16 cellular contexts compared by ENCODE assay signal in the genomic region with DNA sequence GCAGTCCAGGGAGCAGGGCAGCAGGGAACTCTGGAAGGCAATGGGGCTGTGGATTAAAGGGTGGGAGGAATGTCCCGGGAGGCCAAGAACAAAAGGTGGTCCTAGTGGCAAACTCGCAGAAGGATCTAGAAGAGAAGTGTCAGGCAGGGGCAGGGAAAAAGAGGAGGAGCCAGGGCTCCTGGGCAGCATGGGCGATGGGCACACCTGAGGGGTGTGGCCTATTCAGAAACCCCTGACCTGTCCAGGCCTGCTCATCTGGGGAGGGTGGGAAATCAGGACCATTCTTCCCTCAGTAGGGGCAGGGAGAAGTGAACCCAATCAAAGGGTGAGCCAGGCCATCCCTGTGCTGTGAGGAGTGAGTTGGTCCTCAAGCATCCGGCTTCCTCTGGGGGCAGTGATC.
A peak's percentile ranks its signal among the peaks of the same experiment; 100 is the strongest.
DNase-seq lines count a peak whose midpoint lies in the region; ATAC-seq, FAIRE-seq and TF ChIP-seq lines count a peak whose summit lies in the region.
"Had no signal": no experiment of that assay in that cellular context is flagged by ENCODE, and none has a peak within 500 bp of the region (broad histone marks: within the 10 kb centered on the region; RNA-seq: fewer than 3 reads in every experiment).

No MANE protein-coding gene starts in this region.

- H3K23me2 ChIP-seq in H9 (ENCODE audit: insufficient read length, low read depth, low read length, poor library complexity, severe bottlenecking): no peaks in the 10 kb centered on the region

- ATAC-seq in activated CD8-positive, alpha-beta memory T cell treated with anti-CD3 and anti-CD28 coated beads, Interleukin-2, amount 10 ng/mL, durations not matched to agents 7 days and 5 days: no peak
- no peak for ATAC-seq in HepG2
- ATAC-seq: GM12878 had no signal

- no peak overlapping the region for H3K27ac Mint-ChIP-seq in activated CD8-positive, alpha-beta memory T cell treated with anti-CD3 and anti-CD28 coated beads, Interleukin-2, amount 10 ng/mL, durations not matched to agents 7 days and 5 days
- no peak overlapping the region for H3K27ac Mint-ChIP-seq in H9
- H3K27ac Mint-ChIP-seq: CD4-positive, alpha-beta T cell; HFFc6 had no signal

- no peaks in the 10 kb centered on the region for H3K79me1 ChIP-seq in H9 (ENCODE audit: insufficient read depth, low read depth, low read length, poor library complexity, severe bottlenecking)

- TF ChIP-seq RAD21 in HepG2 (CRISPR knock-in tag; IDR thresholded peaks at IDR 0.05): no peak

- H3K4ac ChIP-seq in H9 (ENCODE audit: low read depth, low read length): no peak overlapping the region

- H3K27ac ChIP-seq in H9 (ENCODE audit: insufficient read length, low read depth, low read length): no peak overlapping the region
- H3K27ac ChIP-seq in HepG2 (ENCODE audit: extremely low read length, insufficient read depth, low read length): no peak overlapping the region

- peaks cover 2% of the 10 kb centered on the region for H3K4me1 Mint-ChIP-seq in activated CD8-positive, alpha-beta memory T cell treated with anti-CD3 and anti-CD28 coated beads, Interleukin-2, amount 10 ng/mL, durations not matched to agents 7 days and 5 days
- peaks cover 37 to 55% of the 10 kb centered on the region in 2 experiments for H3K4me1 Mint-ChIP-seq in H9

- H4K5ac ChIP-seq in H9 (ENCODE audit: insufficient read length, low read depth, low read length): no peak overlapping the region

- no peaks in the 10 kb centered on the region for H3K9me3 Mint-ChIP-seq in activated CD8-positive, alpha-beta memory T cell treated with anti-CD3 and anti-CD28 coated beads, Interleukin-2, amount 10 ng/mL, durations not matched to agents 7 days and 5 days (ENCODE audit: low read depth)
- no peaks in the 10 kb centered on the region for H3K9me3 Mint-ChIP-seq in H9
- H3K9me3 Mint-ChIP-seq: CD4-positive, alpha-beta T cell; HFFc6 had no signal

- H3T11ph ChIP-seq in H9 (ENCODE audit: low read length): no peak overlapping the region

- no peak overlapping the region for H2BK5ac ChIP-seq in H9 (ENCODE audit: insufficient read length, low read length)

- no peak overlapping the region for H3K56ac ChIP-seq in H9 (ENCODE audit: insufficient read length, low read depth, low read length)

- FAIRE-seq in HepG2 (lab: Jason Lieb, UNC): no peak
- FAIRE-seq: GM12878 had no signal

- no peak overlapping the region for H3K18ac ChIP-seq in H9 (ENCODE audit: insufficient read length, low read depth, low read length)

- H4K8ac ChIP-seq in H9 (replicated peaks; ENCODE audit: insufficient read length, low read depth, low read length): no peak overlapping the region

- no peaks in the 10 kb centered on the region for H3K36me3 ChIP-seq in HepG2 (replicated peaks in 1 of 2; ENCODE audit: control insufficient read depth in 1 of 2, insufficient read depth in 2 of 2, low read length in 2 of 2)

- H3K9ac ChIP-seq in H9 (ENCODE audit: extremely low read depth, insufficient read length, low read length) (no peak overlapping the region), HepG2 (ENCODE audit: insufficient read depth, low read depth, low read length) (no peak overlapping the region)

- H3K23ac ChIP-seq in H9 (ENCODE audit: insufficient read length, low read depth, low read length): no peak overlapping the region

- no peak overlapping the region for H2BK12ac ChIP-seq in H9 (ENCODE audit: insufficient read length, low read depth, low read length)

- H3K36me3 Mint-ChIP-seq in activated CD8-positive, alpha-beta memory T cell treated with anti-CD3 and anti-CD28 coated beads, Interleukin-2, amount 10 ng/mL, durations not matched to agents 7 days and 5 days: no peaks in the 10 kb centered on the region
- no peaks in the 10 kb centered on the region; a peak in 1 of 7 replicates for H3K36me3 Mint-ChIP-seq in H9 (ENCODE audit: insufficient read depth in 1 of 3, low read depth in 3 of 3)

- peak; percentile 26 for DNase-seq in activated CD8-positive, alpha-beta memory T cell treated with anti-CD3 and anti-CD28 coated beads, Interleukin-2, amount 10 ng/mL, durations not matched to agents 7 days and 5 days
- no peak for DNase-seq in activated CD8-positive, alpha-beta memory T cell treated with anti-CD3 and anti-CD28 coated beads, Interleukin-2, amount 50 U/mL, for 4 hours
- DNase-seq in H9 (peak; percentile 8), islet precursor cell (peak; percentile 42), cerebellum (ENCODE audit: low spot score) (no peak), GM20000 (ENCODE audit: low spot score) (no peak), HepG2 (ENCODE audit: low spot score) (no peak)
- DNase-seq: ACHN; C1 segment of cervical spinal cord; Calu3; CD4-positive, alpha-beta T cell; DMS 273 treated with DMSO at 0.1 percent for 48 hours; GOT3; HCEC 1CT; HFFc6 had no signal

- CTCF ChIA-PET in activated CD8-positive, alpha-beta memory T cell treated with anti-CD3 and anti-CD28 coated beads, Interleukin-2, amount 10 ng/mL, durations not matched to agents 7 days and 5 days (lab: Charles Lee): no interaction called here
- CTCF ChIA-PET in HepG2 (lab: Yijun Ruan, JAX; ENCODE audit: low intra/inter-chr PET ratio, low total read pairs): no interaction called here

- intact Hi-C loops in HepG2 (cut with micrococcal nuclease; ENCODE audit: unreplicated experiment): no loop called here

- TF ChIP-seq POLR2A in HepG2 (IDR thresholded peaks at IDR 0.05; ENCODE audit: insufficient read depth in 1 of 2, low read depth in 2 of 2, low read length in 2 of 2): no peak

- H2BK120ac ChIP-seq in H9 (ENCODE audit: low read depth, low read length, poor library complexity, severe bottlenecking): no peak overlapping the region

- H3K14ac ChIP-seq in H9 (ENCODE audit: insufficient read depth, low read length): no peak overlapping the region

- H4K91ac ChIP-seq in H9 (ENCODE audit: insufficient read length, low read depth, low read length): no peak overlapping the region

- no peak overlapping the region for H3K4me2 ChIP-seq in H9 (ENCODE audit: insufficient read depth, insufficient read length, low read length)
- H3K4me2 ChIP-seq in HepG2 (ENCODE audit: low read depth, low read length): no peak overlapping the region

- H3K27me3 ChIP-seq in H9 (ENCODE audit: insufficient read depth, low read length) (no peaks in the 10 kb centered on the region; the same call in 1 of the 2 replicates), HepG2 (ENCODE audit: control insufficient read depth in 1 of 2, insufficient read depth in 2 of 2, low read length in 2 of 2) (peaks cover 6 to 44% of the 10 kb centered on the region in 2 experiments; a peak in 4 of 5 replicates)

- no peak overlapping the region for H3K4me3 ChIP-seq in HepG2 (replicated peaks in 1 of 3; ENCODE audit: insufficient read depth in 1 of 3, low read depth in 2 of 3, low read length in 3 of 3)
- H3K4me3 ChIP-seq: GM12878 had no signal

- POLR2A ChIA-PET in HepG2 (lab: Yijun Ruan, JAX): no interaction called here

- H3K9me3 ChIP-seq in H9 (ENCODE audit: control insufficient read depth, low read depth, low read length) (no peaks in the 10 kb centered on the region), HepG2 (ENCODE audit: low read length) (no peaks in the 10 kb centered on the region)

- WGBS in H9 (ENCODE audit: extremely low coverage, insufficient read length, low lambda C conversion rate): no CpG with 5 or more reads among the region's 4 CpGs
- WGBS in HepG2 (ENCODE audit: low lambda C conversion rate): 23% methylated on average over 4 of the region's 4 CpGs

- in situ Hi-C loops in HepG2 (cut with HindIII; ENCODE audit: extremely low pct_ligation_motif_present, low pct_unique_long_range_greater_than_20kb): no loop called here

- H2BK20ac ChIP-seq in H9 (ENCODE audit: low read depth, low read length, poor library complexity, severe bottlenecking): no peak overlapping the region

- H3K27me3 Mint-ChIP-seq in activated CD8-positive, alpha-beta memory T cell treated with anti-CD3 and anti-CD28 coated beads, Interleukin-2, amount 10 ng/mL, durations not matched to agents 7 days and 5 days: peaks cover 2% of the 10 kb centered on the region
- peaks cover 27% of the 10 kb centered on the region for H3K27me3 Mint-ChIP-seq in H9 (ENCODE audit: low read depth)

- no peaks in the 10 kb centered on the region for H4K20me1 ChIP-seq in H9 (ENCODE audit: control insufficient read depth, insufficient read depth, insufficient read length)
- no peaks in the 10 kb centered on the region for H4K20me1 ChIP-seq in HepG2 (ENCODE audit: insufficient read depth, low read length)

- H2AFZ ChIP-seq in H9 (ENCODE audit: low read length) (no peak overlapping the region), HepG2 (ENCODE audit: low read length) (no peak overlapping the region)

- no peaks in the 10 kb centered on the region for H3K4me1 ChIP-seq in H9 (ENCODE audit: insufficient read depth, low read length)
- no peaks in the 10 kb centered on the region for H3K4me1 ChIP-seq in HepG2 (ENCODE audit: insufficient read depth, low read length)

- TF ChIP-seq EP300 in HepG2 (IDR thresholded peaks at IDR 0.05; ENCODE audit: low read depth in 2 of 2, low read length in 2 of 2): no peak
- no peak for TF ChIP-seq EP300 in HepG2 (CRISPR knock-in tag; IDR thresholded peaks at IDR 0.05; ENCODE audit: borderline replicate concordance)

- TF ChIP-seq CTCF in H9 (conservative IDR thresholded peaks at IDR 0.05) (no peak), GM20000 (IDR thresholded peaks at IDR 0.05; ENCODE audit: extremely low read depth, missing control alignments) (no peak), HepG2 (CRISPR knock-in tag; IDR thresholded peaks at IDR 0.05) (no peak)

- H3K79me2 ChIP-seq in H9 (ENCODE audit: insufficient read depth, low read length) (no peaks in the 10 kb centered on the region), HepG2 (ENCODE audit: insufficient read depth, low read length) (no peaks in the 10 kb centered on the region)

- no peak overlapping the region for H2BK15ac ChIP-seq in H9 (ENCODE audit: low read depth, low read length)

- BruUV-seq in HepG2 (replicated peaks; lab: Mats Ljungman, UMichigan): no TSS peak

- H2AK5ac ChIP-seq in H9 (ENCODE audit: insufficient read length, low read length): no peak overlapping the region

- H3K4me3 Mint-ChIP-seq in activated CD8-positive, alpha-beta memory T cell treated with anti-CD3 and anti-CD28 coated beads, Interleukin-2, amount 10 ng/mL, durations not matched to agents 7 days and 5 days: no peak overlapping the region
- H3K4me3 Mint-ChIP-seq in H9: no peak overlapping the region
- H3K4me3 Mint-ChIP-seq: CD4-positive, alpha-beta T cell; HFFc6 had no signal

TF ChIP-seq in HepG2, 621 proteins besides CTCF, POLR2A, EP300 and RAD21 (continues in another document):
- no peak for TF ChIP-seq KMT2B (CRISPR knock-in tag; IDR thresholded peaks at IDR 0.05)
- TF ChIP-seq GABPA (IDR thresholded peaks at IDR 0.05; ENCODE audit: low read depth, low read length): no peak
- no peak for TF ChIP-seq GABPA (CRISPR knock-in tag; IDR thresholded peaks at IDR 0.05; ENCODE audit: low read depth)
- no peak for TF ChIP-seq NFIC (IDR thresholded peaks at IDR 0.05; ENCODE audit: low read length)

Comparison
In these comparisons a context has a peak if more than half of its experiments do, and no peak if none do; other contexts are left out.
1. DNase-seq: peak in activated CD8-positive, alpha-beta memory T cell treated with anti-CD3 and anti-CD28 coated beads, Interleukin-2, amount 10 ng/mL, durations not matched to agents 7 days and 5 days (single experiment), H9 (single experiment) and islet precursor cell (single experiment); none in activated CD8-positive, alpha-beta memory T cell treated with anti-CD3 and anti-CD28 coated beads, Interleukin-2, amount 50 U/mL, for 4 hours (single experiment), cerebellum (single experiment), GM20000 (single experiment) and HepG2 (single experiment).